Comparison of ENCODE assay signal across 8 cellular contexts in the genomic region with DNA sequence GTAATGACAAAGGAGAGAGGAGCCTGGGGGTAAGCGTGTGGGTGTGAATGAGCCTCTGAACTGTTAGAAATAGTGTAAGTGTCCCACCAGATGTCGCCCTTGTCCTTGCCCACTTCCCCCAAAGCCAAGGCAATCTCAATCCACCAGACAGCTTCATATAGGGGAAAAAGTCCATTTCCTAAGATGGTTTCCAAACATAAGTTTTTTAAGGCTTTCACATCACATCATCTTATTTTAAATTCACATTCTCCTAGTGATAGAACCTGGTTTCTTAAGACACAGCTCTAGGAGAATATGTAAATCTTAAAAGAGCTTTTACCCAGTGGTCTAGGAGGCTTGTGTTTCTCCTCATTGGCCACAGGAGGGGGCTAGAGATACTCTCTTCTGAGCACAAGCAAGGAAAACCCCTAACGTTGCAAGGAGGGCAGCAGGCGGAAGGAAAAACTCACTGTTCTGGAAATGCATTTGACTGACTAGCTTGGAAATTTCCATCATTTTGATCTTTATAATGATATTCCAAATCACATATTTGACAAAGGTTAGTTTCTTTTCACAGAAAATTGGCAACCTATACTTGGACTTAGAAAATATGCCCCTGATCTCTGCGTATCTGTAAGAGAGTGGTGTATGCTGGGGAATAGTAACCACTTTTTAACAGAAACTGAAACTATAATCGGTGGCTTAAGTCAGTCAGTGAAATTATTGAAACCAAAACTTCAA. TPM values are rescaled to one million over a fixed set of nuclear protein-coding genes. Genes with fewer than 3 reads are reported as not detected.
DNase-seq lines count a peak whose midpoint lies in the region; ATAC-seq and TF ChIP-seq lines count a peak whose summit lies in the region.

No MANE protein-coding gene starts in this region.

- peak; percentile 33 for TF ChIP-seq POLR2A in GM19193 (IDR thresholded peaks at IDR 0.05; ENCODE audit: extremely low read depth, insufficient read depth, insufficient read length)

- H3K9ac ChIP-seq in BLaER1 treated with 17β-estradiol and CSF1 and Interleukin-3, amounts not matched to agents 10 nM and 100 nM = peak overlapping the region in 10 of 11 experiments; percentile 50 to 75 (median 62); a peak in 20 of 22 replicates

- intact Hi-C loops in activated CD4-positive, alpha-beta T cell treated with anti-CD3 and anti-CD28 coated beads for 36 hours (cut with DNase I, micrococcal nuclease) = loop anchor here (1.0 to 10.0 kb wide), 12 partner anchors 14 to 762 kb away; partner anchors contain the start of genes C1orf52 (in 2 of the 2), CTBS (in 1 of the 2), SYDE2 (in 1 of the 2) and ZNHIT6 (in 1 of the 2)

- peak; percentile 92 for ATAC-seq in HG03354 (IDR thresholded peaks at IDR 0.05; ENCODE audit: poor library complexity, severe bottlenecking, unreplicated experiment)
- ATAC-seq in activated CD4-positive, alpha-beta T cell treated with anti-CD3 and anti-CD28 coated beads for 36 hours = peak; percentile 92

- no peaks in the 10 kb centered on the region for H4K20me1 ChIP-seq in BLaER1 treated with 17β-estradiol and CSF1 and Interleukin-3, amounts not matched to agents 10 nM and 100 nM

- H3K27me3 Mint-ChIP-seq in activated CD4-positive, alpha-beta T cell treated with anti-CD3 and anti-CD28 coated beads for 36 hours = no peaks in the 10 kb centered on the region

- peak overlapping the region; percentile 41 to 65 (median 51) for H3K4me3 ChIP-seq in BLaER1 treated with 17β-estradiol and CSF1 and Interleukin-3, amounts not matched to agents 10 nM and 100 nM

- DNase-seq in NCI-H446 (lab: John Stamatoyannopoulos, UW) (peak; percentile 92 to 93), dermis microvascular lymphatic vessel endothelial cell (ENCODE audit: low read depth in 2 of 2) (peak; percentile 70 to 88), medulla oblongata (ENCODE audit: extremely low spot score) (peak; percentile 98)
- DNase-seq in activated CD4-positive, alpha-beta T cell treated with anti-CD3 and anti-CD28 coated beads for 36 hours = peak; percentile 75
- DNase-seq in stimulated activated CD8-positive, alpha-beta memory T cell treated with anti-CD3 and anti-CD28 coated beads, Interleukin-12 subunit alpha, Interleukin-12 subunit beta, amount 100 ng/mL, for 24 hours (ENCODE audit: extremely low read depth) = peak; percentile 45

- H3K36me3 Mint-ChIP-seq in activated CD4-positive, alpha-beta T cell treated with anti-CD3 and anti-CD28 coated beads for 36 hours (ENCODE audit: low read depth) = peaks cover 33% of the 10 kb centered on the region

- H3K27ac ChIP-seq in BLaER1 treated with 17β-estradiol and CSF1 and Interleukin-3, amounts not matched to agents 10 nM and 100 nM = peak overlapping the region in 10 of 11 experiments; percentile 40 to 73 (median 66); a peak in 18 of 22 replicates

- peak overlapping the region; percentile 31 to 77 (median 57) for H3K4me2 ChIP-seq in BLaER1 treated with 17β-estradiol and CSF1 and Interleukin-3, amounts not matched to agents 10 nM and 100 nM

- H3K36me3 ChIP-seq in BLaER1 treated with 17β-estradiol and CSF1 and Interleukin-3, amounts not matched to agents 10 nM and 100 nM = no peaks in the 10 kb centered on the region

- no peaks in the 10 kb centered on the region for H3K27me3 ChIP-seq in BLaER1 treated with 17β-estradiol and CSF1 and Interleukin-3, amounts not matched to agents 10 nM and 100 nM

- H3K4me1 ChIP-seq in BLaER1 treated with 17β-estradiol and CSF1 and Interleukin-3, amounts not matched to agents 10 nM and 100 nM = peaks cover 5 to 8% (median 7%) of the 10 kb centered on the region in 10 experiments; a peak in 17 of 20 replicates

- peaks cover 26% of the 10 kb centered on the region for H3K4me1 Mint-ChIP-seq in activated CD4-positive, alpha-beta T cell treated with anti-CD3 and anti-CD28 coated beads for 36 hours

- CTCF ChIA-PET in activated CD4-positive, alpha-beta T cell treated with anti-CD3 and anti-CD28 coated beads for 36 hours (lab: Charles Lee) = interaction anchor here (0.6 to 4.0 kb wide), 61 partner anchors 9 to 860 kb away, joined by 3 to 52 read pairs (median 4); partner anchors contain the start of genes C1orf52, MCOLN2, MCOLN3 and RPF1

- peaks cover 3% of the 10 kb centered on the region for H3K9me3 Mint-ChIP-seq in activated CD4-positive, alpha-beta T cell treated with anti-CD3 and anti-CD28 coated beads for 36 hours (ENCODE audit: low read depth)

- peaks cover 8 to 13% (median 12%) of the 10 kb centered on the region in 11 experiments; a peak in 16 of 22 replicates for H3K9me3 ChIP-seq in BLaER1 treated with 17β-estradiol and CSF1 and Interleukin-3, amounts not matched to agents 10 nM and 100 nM (replicated peaks in 1 of 11)

- POLR2A ChIA-PET in activated CD4-positive, alpha-beta T cell treated with anti-CD3 and anti-CD28 coated beads for 36 hours (lab: Charles Lee) = interaction anchor here (0.6 to 1.2 kb wide), 5 partner anchors 10 to 315 kb away, joined by 3 to 5 read pairs (median 3); partner anchors contain the start of gene C1orf52

- peak overlapping the region; percentile 89 for H3K27ac Mint-ChIP-seq in activated CD4-positive, alpha-beta T cell treated with anti-CD3 and anti-CD28 coated beads for 36 hours

- H3K4me3 Mint-ChIP-seq in activated CD4-positive, alpha-beta T cell treated with anti-CD3 and anti-CD28 coated beads for 36 hours = peak overlapping the region; percentile 65

RNA-seq across cellular contexts. Expression of gene LPAR3, which starts 51.9 kb away (rescaled TPM):
- under 1 TPM; 0.21 to 0.23 TPM for total RNA-seq in activated CD4-positive, alpha-beta T cell treated with anti-CD3 and anti-CD28 coated beads for 36 hours
- under 0.01 TPM in 1 of 2 replicates, not detected in the other for total RNA-seq in dermis microvascular lymphatic vessel endothelial cell

RNA-seq across cellular contexts. Expression of gene MCOLN2, which starts 52.0 kb away (rescaled TPM):
- 10 to 100 TPM; 32.9 to 43.5 TPM for total RNA-seq in activated CD4-positive, alpha-beta T cell treated with anti-CD3 and anti-CD28 coated beads for 36 hours
- not detected in 2 replicates for total RNA-seq in dermis microvascular lymphatic vessel endothelial cell

Comparison
In these comparisons a context has a peak if more than half of its experiments do, and no peak if none do; other contexts are left out.
1. Peak in every context shown above with its lines: DNase-seq, ATAC-seq, H3K4me3 ChIP-seq and H3K27ac ChIP-seq.
2. DNase-seq: peak in every context shown above with its lines; median percentile 98 in medulla oblongata; 92 in NCI-H446; 79 in dermis microvascular lymphatic vessel endothelial cell; 75 in activated CD4-positive, alpha-beta T cell treated with anti-CD3 and anti-CD28 coated beads for 36 hours; 45 in stimulated activated CD8-positive, alpha-beta memory T cell treated with anti-CD3 and anti-CD28 coated beads, Interleukin-12 subunit alpha, Interleukin-12 subunit beta, amount 100 ng/mL, for 24 hours.
3. RNA of gene MCOLN2, which starts 52.0 kb away (total RNA-seq): 32.9 to 43.5 TPM in activated CD4-positive, alpha-beta T cell treated with anti-CD3 and anti-CD28 coated beads for 36 hours; not detected in dermis microvascular lymphatic vessel endothelial cell; every median in the first group is over 10 times any median in the second.